9 cellular contexts compared by ENCODE assay signal in the genomic region with DNA sequence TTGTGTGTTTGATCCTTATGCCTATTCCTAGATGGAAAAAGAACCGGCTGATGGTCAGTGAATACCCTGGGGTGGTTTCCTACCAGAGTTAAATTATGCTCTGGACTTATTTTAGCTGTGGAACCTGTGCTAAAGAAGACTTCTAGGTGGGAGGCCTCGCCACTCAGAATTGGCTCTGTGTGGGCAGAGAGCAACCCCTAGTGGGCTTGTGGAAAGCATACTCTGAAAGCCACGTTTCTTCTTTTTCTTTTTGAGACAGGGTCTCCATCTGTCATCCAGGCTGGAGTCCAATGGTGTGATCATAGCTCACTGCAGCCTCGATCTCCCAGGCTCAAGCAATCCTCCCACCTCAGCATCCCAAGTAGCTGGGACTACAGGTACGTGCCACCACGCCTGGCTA. TPM values are rescaled to one million over a fixed set of nuclear protein-coding genes. Genes with fewer than 3 reads are reported as not detected.
A peak's percentile ranks its signal among the peaks of the same experiment; 100 is the strongest.
DNase-seq lines count a peak whose midpoint lies in the region; ATAC-seq, FAIRE-seq and TF ChIP-seq lines count a peak whose summit lies in the region.
"Not testable (repeated sequence)": the region's sequence is repeated elsewhere in the genome, so short reads cannot be mapped to it uniquely, and the experiment has no call there.
"Had no signal": no experiment of that assay in that cellular context is flagged by ENCODE, and none has a peak within 500 bp of the region (broad histone marks: within the 10 kb centered on the region; RNA-seq: fewer than 3 reads in every experiment).

No MANE protein-coding gene starts in this region.

- 11% methylated on average over 2 of the region's 6 CpGs for WGBS in SK-N-SH (ENCODE audit: low lambda C conversion rate)
- WGBS in K562 (ENCODE audit: insufficient coverage, low coverage, missing lambda C conversion rate): no CpG with 5 or more reads among the region's 6 CpGs
- WGBS in right lobe of liver (ENCODE audit: insufficient coverage, low coverage, low lambda C conversion rate, missing lambda C conversion rate): 0% methylated on average over 1 of the region's 6 CpGs

- not testable (repeated sequence) for TF ChIP-seq RAD21 in SK-N-SH (IDR thresholded peaks at IDR 0.05; ENCODE audit: low read length)
- TF ChIP-seq RAD21 in K562 (CRISPR knock-in tag; conservative IDR thresholded peaks at IDR 0.05 in 1 of 2, IDR thresholded peaks at IDR 0.05 in 1 of 2): peak in 1 of 2 experiments; percentile 57; a peak in 3 of 4 replicates

- TF ChIP-seq CTCF in DND-41 (IDR thresholded peaks at IDR 0.05; ENCODE audit: borderline replicate concordance, extremely low read depth, low read length, poor library complexity, severe bottlenecking); HEK293 (tag by site-specific recombination; IDR thresholded peaks at IDR 0.05); K562 (IDR thresholded peaks at IDR 0.05 in 2 of 3, conservative IDR thresholded peaks at IDR 0.05 in 1 of 3; ENCODE audit: insufficient read depth in 2 of 3, low read depth in 1 of 3, low read length in 3 of 3): not testable (repeated sequence)
- TF ChIP-seq CTCF in SK-N-SH (IDR thresholded peaks at IDR 0.05) (peak; percentile 50), fibroblast of villous mesenchyme (IDR thresholded peaks at IDR 0.05; ENCODE audit: insufficient read depth, low read depth, low read length) (peak; percentile 15), right lobe of liver (IDR thresholded peaks at IDR 0.05) (peak in 3 of 4 donors; percentile 6 to 11 (median 6))

- not testable (repeated sequence) for H3K9me2 ChIP-seq in SK-N-SH

- H3K27ac ChIP-seq in DND-41 (ENCODE audit: low read length); HEK293 (ENCODE audit: extremely low read depth, low read depth, low read length); SK-N-SH (ENCODE audit: low read depth in 2 of 2, low read length in 1 of 2); K562 (ENCODE audit: extremely low read depth, low read depth, low read length); right lobe of liver: not testable (repeated sequence)

- intact Hi-C loops in K562 (cut with micrococcal nuclease); right lobe of liver (cut with DNase I): not testable (repeated sequence)

- not testable (repeated sequence) for H3K4me2 ChIP-seq in DND-41 (ENCODE audit: insufficient read depth, low read length); SK-N-SH; K562 (ENCODE audit: insufficient read depth, low read length)

- H3F3A ChIP-seq in SK-N-SH (replicated peaks; ENCODE audit: insufficient read depth): not testable (repeated sequence)

- not testable (repeated sequence) for H3K9ac ChIP-seq in DND-41 (ENCODE audit: low read depth, low read length); SK-N-SH; K562 (ENCODE audit: insufficient read depth in 1 of 2, low read depth in 2 of 2, low read length in 2 of 2)

- TF ChIP-seq EP300 in SK-N-SH (IDR thresholded peaks at IDR 0.05; ENCODE audit: borderline replicate concordance in 1 of 2, low read depth in 1 of 2, low read length in 1 of 2); K562 (IDR thresholded peaks at IDR 0.05; ENCODE audit: low read length): not testable (repeated sequence)

- DNase-seq in DND-41; GM12892 (ENCODE audit: insufficient read length); SK-N-SH; K562 (ENCODE audit: extremely low read depth in 1 of 4, low spot score in 3 of 4); fibroblast of villous mesenchyme (ENCODE audit: low read depth); left lobe of liver (ENCODE audit: low spot score); right lobe of liver: not testable (repeated sequence)

- H3K4me1 ChIP-seq in DND-41 (ENCODE audit: insufficient read depth, low read length); HEK293 (ENCODE audit: control insufficient read depth, insufficient read depth, low read length); SK-N-SH (ENCODE audit: control insufficient read depth in 1 of 2, insufficient read depth in 2 of 2, low read depth in 1 of 2, low read length in 1 of 2); K562 (replicated peaks in 1 of 2; ENCODE audit: control insufficient read depth in 2 of 2, insufficient read depth in 2 of 2, low read length in 2 of 2); right lobe of liver: not testable (repeated sequence)

- H3K4me3 ChIP-seq in DND-41 (ENCODE audit: low read depth in 1 of 2, low read length in 2 of 2); HEK293 (ENCODE audit: low read depth, low read length); SK-N-SH (ENCODE audit: low read depth in 2 of 2, low read length in 1 of 2); K562; fibroblast of villous mesenchyme (ENCODE audit: low read depth, low read length); right lobe of liver: not testable (repeated sequence)

- not testable (repeated sequence) for TF ChIP-seq POLR2A in GM12892 (IDR thresholded peaks at IDR 0.05; ENCODE audit: low read depth, low read length); K562 (conservative IDR thresholded peaks at IDR 0.05); right lobe of liver (IDR thresholded peaks at IDR 0.05)

- H3K79me2 ChIP-seq in DND-41 (ENCODE audit: insufficient read depth, low read length); SK-N-SH (ENCODE audit: insufficient read depth); K562 (ENCODE audit: control insufficient read depth, insufficient read depth, low read length): not testable (repeated sequence)

- not testable (repeated sequence) for H3K9me1 ChIP-seq in K562 (ENCODE audit: control insufficient read depth, insufficient read depth, low read length)

- H2AFZ ChIP-seq in DND-41 (ENCODE audit: low read depth, low read length); SK-N-SH (ENCODE audit: low read depth); K562 (ENCODE audit: low read depth, low read length): not testable (repeated sequence)

- not testable (repeated sequence) for H3K27me3 ChIP-seq in DND-41 (ENCODE audit: insufficient read depth, low read length, poor library complexity); SK-N-SH (ENCODE audit: insufficient read depth); K562 (ENCODE audit: control insufficient read depth in 2 of 2, insufficient read depth in 2 of 2, low read length in 2 of 2); right lobe of liver

- ATAC-seq in DND-41 (ENCODE audit: insufficient read depth, low read depth): peak; percentile 48; the same call in 1 of the 3 replicates
- peak; percentile 77 for ATAC-seq in K562
- peak; percentile 57 for ATAC-seq in left lobe of liver
- ATAC-seq in right lobe of liver: peak; percentile 35 to 70 (median 56)

- H3K36me3 ChIP-seq in DND-41 (ENCODE audit: insufficient read depth, low read length); HEK293 (ENCODE audit: control insufficient read depth in 2 of 2, insufficient read depth in 1 of 2, low read length in 2 of 2); SK-N-SH (replicated peaks in 1 of 2; ENCODE audit: control insufficient read depth in 1 of 2, insufficient read depth in 2 of 2, low read length in 1 of 2); K562 (ENCODE audit: control insufficient read depth, insufficient read depth, low read length); right lobe of liver: not testable (repeated sequence)

- POLR2A ChIA-PET in HEK293 (lab: Yijun Ruan, JAX); SK-N-SH (lab: Yijun Ruan, JAX); K562 (lab: Yijun Ruan, JAX): not testable (repeated sequence)

- CTCF ChIA-PET in HEK293 (lab: Yijun Ruan, JAX): interaction anchor here (0.6 kb wide), 1 partner anchor 1469 kb away, joined by 3 read pairs; no protein-coding TSS in a partner anchor
- CTCF ChIA-PET in SK-N-SH (lab: Yijun Ruan, JAX); K562 (lab: Yijun Ruan, JAX; ENCODE audit: low intra/inter-chr PET ratio): not testable (repeated sequence)

- FAIRE-seq in GM12892 (lab: Jason Lieb, UNC) (peak; percentile 17), K562 (lab: Jason Lieb, UNC) (peak; percentile 84)

- in situ Hi-C loops in K562 (cut with MboI): loop anchor here (25.0 kb wide), 1 partner anchor 588 kb away; no protein-coding TSS in a partner anchor

- not testable (repeated sequence) for BruUV-seq in K562 (replicated peaks; lab: Mats Ljungman, UMichigan)

- not testable (repeated sequence) for H3K9me3 ChIP-seq in DND-41 (ENCODE audit: insufficient read depth, low read length, severe bottlenecking); HEK293 (ENCODE audit: control insufficient read depth, insufficient read depth, low read depth, low read length); SK-N-SH; K562 (replicated peaks; ENCODE audit: control insufficient read depth, insufficient read depth, low read depth, low read length); right lobe of liver

- H4K20me1 ChIP-seq in DND-41 (ENCODE audit: insufficient read depth, low read length); SK-N-SH (ENCODE audit: insufficient read depth); K562 (replicated peaks; ENCODE audit: control insufficient read depth, insufficient read depth, low read length): not testable (repeated sequence)

RNA-seq across cellular contexts. Expression of a gene that starts 16.3 kb away (rescaled TPM):
- 17.7 TPM for polyA plus RNA-seq in GM12892 (2012; ENCODE audit: missing spikeins)
- polyA plus RNA-seq in SK-N-SH (2012; rRNA removed) (25.0 and 27.6 TPM in 2 replicates), K562 (2011; rRNA removed) (16.3 and 23.1 TPM in 2 replicates), K562 (2014; fragmentation: Illumina TruSeq; extraction: Trizol) (39.2 and 41.2 TPM in 2 replicates), K562 (2014; fragmentation: Nextera tagmentation; extraction: Ambion mirVana) (10 to 100 TPM in 1 of 2 experiments, 1 to 10 TPM in 1; 6.4 to 10.5 TPM), K562 (2014; rRNA removed) (27.8 and 32.7 TPM in 2 replicates)
- 29.1 and 31.3 TPM in 2 replicates for polyA plus RNA-seq in SK-N-SH (2012; cell fraction: cytosol; rRNA removed)
- 22.7 and 56.0 TPM in 2 replicates for polyA plus RNA-seq in SK-N-SH (2012; cell fraction: nucleus; rRNA removed)
- total RNA-seq in K562 (2011; cell fraction: chromatin; rRNA removed; ENCODE audit: low replicate concordance): 238 and 587 TPM in 2 replicates
- total RNA-seq in K562 (2011; cell fraction: nucleolus; rRNA removed): 86.4 and 133 TPM in 2 replicates
- total RNA-seq in K562 (2011; cell fraction: nucleoplasm; rRNA removed): 103 and 148 TPM in 2 replicates
- total RNA-seq in K562 (2014; rRNA removed) (44.6 and 47.7 TPM in 2 replicates), K562 (2014; rRNA removed; fragmentation: Illumina TruSeq; extraction: Trizol) (45.1 and 50.5 TPM in 2 replicates), K562 (2015; rRNA removed; fragmentation: Illumina TruSeq; extraction: Trizol) (38.1 and 39.2 TPM in 2 replicates), K562 (2021) (37.3 and 42.6 TPM in 2 replicates), fibroblast of villous mesenchyme (27.1 and 37.6 TPM in 2 replicates), left lobe of liver (13.2 TPM), right lobe of liver (10 to 100 TPM in 5 of 6 experiments, 1 to 10 TPM in 1; 8.8 to 14.0 (median 12.3) TPM)
- polyA plus RNA-seq in K562 (2011; cell fraction: cytosol; rRNA removed): 8.1 and 12.9 TPM in 2 replicates
- polyA plus RNA-seq in K562 (2011; cell fraction: nucleus; rRNA removed): 28.9 and 33.9 TPM in 2 replicates
- polyA plus RNA-seq in K562 (2012): 29.4 and 33.9 TPM in 2 replicates
- 87.5 and 93.1 TPM in 2 replicates for polyA minus RNA-seq in K562 (2011; rRNA and poly(A)+ RNA removed)
- 27.6 and 30.1 TPM in 2 replicates for polyA minus RNA-seq in K562 (2011; cell fraction: cytosol; rRNA and poly(A)+ RNA removed)
- 34.9 and 73.1 TPM in 2 replicates for polyA minus RNA-seq in K562 (2011; cell fraction: nucleus; rRNA and poly(A)+ RNA removed)

RNA-seq across cellular contexts. Expression of a gene that starts 48.3 kb away (rescaled TPM):
- polyA plus RNA-seq in GM12892 (2012; ENCODE audit: missing spikeins): 2.3 TPM
- polyA plus RNA-seq in SK-N-SH (2012; rRNA removed) (1.5 and 1.7 TPM in 2 replicates), K562 (2011; rRNA removed) (2.6 TPM in 2 replicates), K562 (2014; fragmentation: Illumina TruSeq; extraction: Trizol) (1.1 and 1.6 TPM in 2 replicates), K562 (2014; fragmentation: Nextera tagmentation; extraction: Ambion mirVana) (1 to 10 TPM; 1.6 to 1.9 TPM), K562 (2014; rRNA removed) (2.1 and 4.0 TPM in 2 replicates)
- polyA plus RNA-seq in SK-N-SH (2012; cell fraction: cytosol; rRNA removed): 0.42 and 0.60 TPM in 2 replicates
- polyA plus RNA-seq in SK-N-SH (2012; cell fraction: nucleus; rRNA removed): 8.7 and 11.1 TPM in 2 replicates
- 37.4 and 39.2 TPM in 2 replicates for total RNA-seq in K562 (2011; cell fraction: chromatin; rRNA removed; ENCODE audit: low replicate concordance)
- 12.5 and 12.8 TPM in 2 replicates for total RNA-seq in K562 (2011; cell fraction: nucleolus; rRNA removed)
- total RNA-seq in K562 (2011; cell fraction: nucleoplasm; rRNA removed): 27.9 and 36.9 TPM in 2 replicates
- total RNA-seq in K562 (2014; rRNA removed) (0.98 and 4.0 TPM in 2 replicates), K562 (2014; rRNA removed; fragmentation: Illumina TruSeq; extraction: Trizol) (1.4 and 1.9 TPM in 2 replicates), K562 (2015; rRNA removed; fragmentation: Illumina TruSeq; extraction: Trizol) (1.9 and 2.0 TPM in 2 replicates), K562 (2021) (1.8 and 2.6 TPM in 2 replicates), fibroblast of villous mesenchyme (3.5 and 6.5 TPM in 2 replicates), left lobe of liver (1.0 TPM), right lobe of liver (under 1 TPM; 0.31 to 0.92 (median 0.66) TPM)
- 1.4 and 2.1 TPM in 2 replicates for polyA plus RNA-seq in K562 (2011; cell fraction: cytosol; rRNA removed)
- 11.1 and 17.6 TPM in 2 replicates for polyA plus RNA-seq in K562 (2011; cell fraction: nucleus; rRNA removed)
- polyA plus RNA-seq in K562 (2012): 2.4 and 2.5 TPM in 2 replicates
- polyA minus RNA-seq in K562 (2011; rRNA and poly(A)+ RNA removed): 6.0 and 6.5 TPM in 2 replicates
- polyA minus RNA-seq in K562 (2011; cell fraction: cytosol; rRNA and poly(A)+ RNA removed): 0.86 TPM in 1 of 2 replicates, not detected in the other
- polyA minus RNA-seq in K562 (2011; cell fraction: nucleus; rRNA and poly(A)+ RNA removed): 3.9 and 6.7 TPM in 2 replicates
- polyA plus RNA-seq: CD4-positive, CD25-positive, alpha-beta regulatory T cell had no signal
